Comparison of ENCODE assay signal across 26 cellular contexts in the genomic region with DNA sequence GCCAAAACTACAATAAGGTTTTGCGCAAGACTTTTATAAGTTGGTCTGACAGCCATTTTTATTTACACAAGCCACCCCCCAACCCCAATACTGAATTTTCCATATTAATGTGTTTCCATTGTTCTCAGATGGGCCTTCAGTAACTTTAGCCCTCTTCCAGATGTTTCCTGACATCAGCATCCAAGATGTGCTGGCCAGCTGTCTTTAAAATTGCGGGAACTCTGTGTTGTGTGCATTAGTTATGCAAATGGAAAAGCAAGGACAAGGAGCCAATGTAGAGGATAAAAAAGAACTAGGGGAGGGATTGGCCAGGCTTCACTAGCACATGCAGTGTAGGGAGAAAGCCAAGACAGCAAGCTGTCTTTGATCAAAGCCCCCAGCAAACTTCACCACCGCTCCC. TPM values are rescaled to one million over a fixed set of nuclear protein-coding genes. Genes with fewer than 3 reads are reported as not detected.
DNase-seq lines count a peak whose midpoint lies in the region; ATAC-seq and TF ChIP-seq lines count a peak whose summit lies in the region.
"Had no signal": no experiment of that assay in that cellular context is flagged by ENCODE, and none has a peak within 500 bp of the region (broad histone marks: within the 10 kb centered on the region; RNA-seq: fewer than 3 reads in every experiment).

No MANE protein-coding gene starts in this region.

- H3K27ac ChIP-seq in SK-N-MC (peak overlapping the region; percentile 44), lower lobe of right lung (no peak overlapping the region), MM.1S (ENCODE audit: low read length) (no peak overlapping the region)
- H3K27ac ChIP-seq: HL-60, SJSA1, spleen had no signal

- intact Hi-C loops in lower lobe of right lung (cut with DNase I), result no loop called here

- H3K36me3 ChIP-seq in SK-N-MC (ENCODE audit: insufficient read depth, low read length) (no peaks in the 10 kb centered on the region), lower lobe of right lung (no peaks in the 10 kb centered on the region), MM.1S (replicated peaks; ENCODE audit: insufficient read depth, low read length) (no peaks in the 10 kb centered on the region)
- H3K36me3 ChIP-seq: esophagus squamous epithelium, SJSA1, spleen had no signal

- TF ChIP-seq CTCF in lower lobe of right lung (IDR thresholded peaks at IDR 0.05) (no peak), MM.1S (IDR thresholded peaks at IDR 0.05; ENCODE audit: low read length) (no peak)

- ATAC-seq in lower lobe of right lung, result no peak
- no peak for ATAC-seq in GM21423 (IDR thresholded peaks at IDR 0.05; ENCODE audit: unreplicated experiment)

- no peaks in the 10 kb centered on the region for H3K79me2 ChIP-seq in MM.1S (ENCODE audit: low read length)

- no peak overlapping the region for H3K4me2 ChIP-seq in MM.1S (ENCODE audit: low read depth, low read length)

- H3K4me3 ChIP-seq in SK-N-MC (no peak overlapping the region), lower lobe of right lung (no peak overlapping the region), MM.1S (ENCODE audit: low read length) (no peak overlapping the region)
- H3K4me3 ChIP-seq: esophagus squamous epithelium, SJSA1, spleen had no signal

- no peaks in the 10 kb centered on the region for H4K20me1 ChIP-seq in MM.1S (ENCODE audit: insufficient read depth, low read length)

- H3K27me3 ChIP-seq in lower lobe of right lung (ENCODE audit: low read depth), result no peaks in the 10 kb centered on the region
- no peaks in the 10 kb centered on the region for H3K27me3 ChIP-seq in MM.1S (replicated peaks; ENCODE audit: insufficient read depth, low read length)
- H3K27me3 ChIP-seq: esophagus squamous epithelium, SJSA1, spleen had no signal

- H3K9me2 ChIP-seq in MM.1S (replicated peaks; ENCODE audit: insufficient read depth, low read length), result no peaks in the 10 kb centered on the region

- no peaks in the 10 kb centered on the region; the same call in 1 of the 2 replicates for H3F3A ChIP-seq in MM.1S (ENCODE audit: insufficient read depth, low read length)

- H3K9ac ChIP-seq in SK-N-MC (ENCODE audit: insufficient read length) (no peak overlapping the region), MM.1S (ENCODE audit: low read length) (no peak overlapping the region)

- DNase-seq in DMS 273 (lab: John Stamatoyannopoulos, UW; ENCODE audit: unreplicated experiment) (peak; percentile 88), SK-N-MC (ENCODE audit: low read depth, low spot score) (no peak), fibroblast of peridontal ligament (ENCODE audit: extremely low read depth) (peak; percentile 63), myocyte (ENCODE audit: low read depth) (peak; percentile 18), lower lobe of right lung (no peak), NCI-H2171 treated with DMSO at 0.1 percent for 48 hours (lab: John Stamatoyannopoulos, UW) (no peak), MM.1S (no peak)
- DNase-seq: activated CD4-positive, alpha-beta T cell treated with anti-CD3 and anti-CD28 coated beads, Interleukin-2, amount 10 ng/mL, durations not matched to agents 7 days and 5 days; activated effector memory CD4-positive, alpha-beta T cell treated with Interleukin-2 at 50 U/mL for 16 hours; CD4-positive, alpha-beta T cell; DMS53; esophagus squamous epithelium; GF-D8; GOT3; islet precursor cell; mammary epithelial cell; NCI-H1105 treated with DMSO at 0.1 percent for 48 hours; NCI-H2081 treated with DMSO at 0.1 percent for 48 hours; NCI-H446 treated with DMSO at 0.1 percent for 48 hours; occipital lobe; spleen; stimulated activated CD4-positive, alpha-beta T cell treated with anti-CD3 and anti-CD28 coated beads, Interleukin-4, amount 100 ng/mL, for 1 hour; stimulated activated naive CD4-positive, alpha-beta T cell treated with Interleukin-2 at 50 U/mL for 16 hours had no signal

- no peak overlapping the region for H2AFZ ChIP-seq in MM.1S (ENCODE audit: low read length)

- no peaks in the 10 kb centered on the region for H3K4me1 ChIP-seq in lower lobe of right lung
- no peaks in the 10 kb centered on the region for H3K4me1 ChIP-seq in MM.1S (ENCODE audit: low read length)
- H3K4me1 ChIP-seq: esophagus squamous epithelium, spleen had no signal

- no peaks in the 10 kb centered on the region for H3K9me3 ChIP-seq in SK-N-MC (ENCODE audit: low read depth, low read length)
- no peaks in the 10 kb centered on the region for H3K9me3 ChIP-seq in lower lobe of right lung
- H3K9me3 ChIP-seq in MM.1S (replicated peaks; ENCODE audit: insufficient read depth, low read length), result no peaks in the 10 kb centered on the region
- H3K9me3 ChIP-seq: esophagus squamous epithelium, SJSA1, spleen had no signal

RNA-seq across cellular contexts. Expression of gene COMMD2, which starts 45.4 kb away (rescaled TPM):
- total RNA-seq in myocyte (32.9 and 37.3 TPM in 2 replicates), lower lobe of right lung (44.9 TPM)
- 26.6 TPM for polyA plus RNA-seq in myocyte (2012)

RNA-seq across cellular contexts. Expression of gene WWTR1, which starts 49.1 kb away (rescaled TPM):
- total RNA-seq in myocyte, result 141 and 259 TPM in 2 replicates
- polyA plus RNA-seq in myocyte (2012), result 165 TPM
- total RNA-seq in lower lobe of right lung, result 89.5 TPM

Comparison
In these comparisons a context has a peak if more than half of its experiments do, and no peak if none do; other contexts are left out.
1. DNase-seq: peak in DMS 273 (single experiment), fibroblast of peridontal ligament (single experiment) and myocyte (single experiment); none in SK-N-MC (single experiment), lower lobe of right lung (single experiment), NCI-H2171 treated with DMSO at 0.1 percent for 48 hours (single experiment) and MM.1S (single experiment).